25 cellular contexts compared by ENCODE assay signal in genomic region chr3:100102757-100103156, GRCh38. TPM values are rescaled to one million over a fixed set of nuclear protein-coding genes. Genes with fewer than 3 reads are reported as not detected.
DNase-seq lines count a peak whose midpoint lies in the region; ATAC-seq and TF ChIP-seq lines count a peak whose summit lies in the region.
"Had no signal": no experiment of that assay in that cellular context is flagged by ENCODE, and none has a peak within 500 bp of the region (broad histone marks: within the 10 kb centered on the region; RNA-seq: fewer than 3 reads in every experiment).

No MANE protein-coding gene starts in this region.

- CTCF ChIA-PET in activated naive CD4-positive, alpha-beta T cell treated with anti-CD3 and anti-CD28 coated beads, Interleukin-2, amount 10 ng/mL, durations not matched to agents 7 days and 5 days (lab: Charles Lee), result no interaction called here

- H3K27me3 ChIP-seq in Karpas-422 (ENCODE audit: low read length) (no peaks in the 10 kb centered on the region), gastroesophageal sphincter (no peaks in the 10 kb centered on the region), skeletal muscle tissue (ENCODE audit: control insufficient read depth in 3 of 3, insufficient read depth in 3 of 3, low read length in 3 of 3) (no peaks in the 10 kb centered on the region)
- H3K27me3 ChIP-seq: adrenal gland, vagina had no signal

- peak overlapping the region; percentile 56 for H3K4me2 ChIP-seq in Karpas-422 (ENCODE audit: low read depth, low read length, poor library complexity, severe bottlenecking)

- H3K9me2 ChIP-seq in Karpas-422 (replicated peaks; ENCODE audit: insufficient read depth, low read length), result no peaks in the 10 kb centered on the region

- H3K27ac ChIP-seq in Karpas-422 (ENCODE audit: low read length) (peak overlapping the region; percentile 75; the same call in 1 of the 2 replicates), gastroesophageal sphincter (peak overlapping the region in 3 of 4 donors; percentile 42 to 65 (median 58)), skeletal muscle tissue (ENCODE audit: low read depth, low read length) (peak overlapping the region; percentile 90)
- H3K27ac ChIP-seq: adrenal gland, prostate gland, vagina had no signal

- no peak for ATAC-seq in gastroesophageal sphincter
- ATAC-seq in HG03135 (IDR thresholded peaks at IDR 0.05; ENCODE audit: unreplicated experiment), result no peak
- no peak for ATAC-seq in GM21381 (IDR thresholded peaks at IDR 0.05; ENCODE audit: unreplicated experiment)

- H3K4me3 ChIP-seq in Karpas-422 (ENCODE audit: low read length), result no peak overlapping the region
- H3K4me3 ChIP-seq in gastroesophageal sphincter, result no peak overlapping the region
- H3K4me3 ChIP-seq in skeletal muscle tissue (ENCODE audit: low read length in 3 of 3), result peak overlapping the region in 2 of 3 donors; percentile 31 to 37
- H3K4me3 ChIP-seq: adrenal gland, prostate gland, vagina had no signal

- no peaks in the 10 kb centered on the region for H3K79me2 ChIP-seq in Karpas-422 (ENCODE audit: low read length)

- peaks cover 1% of the 10 kb centered on the region for H3K9me3 Mint-ChIP-seq in activated naive CD4-positive, alpha-beta T cell treated with anti-CD3 and anti-CD28 coated beads, Interleukin-2, amount 10 ng/mL, durations not matched to agents 7 days and 5 days

- H4K20me1 ChIP-seq in Karpas-422 (ENCODE audit: insufficient read depth, low read depth, low read length), result no peaks in the 10 kb centered on the region

- TF ChIP-seq EP300 in gastroesophageal sphincter (IDR thresholded peaks at IDR 0.05), result no peak

- H3K36me3 ChIP-seq in Karpas-422 (ENCODE audit: insufficient read depth, low read length) (no peaks in the 10 kb centered on the region), gastroesophageal sphincter (no peaks in the 10 kb centered on the region), skeletal muscle tissue (ENCODE audit: control insufficient read depth in 3 of 3, insufficient read depth in 3 of 3, low read length in 3 of 3) (peaks cover 0 to 2% (median 0%) of the 10 kb centered on the region in 3 donors)
- H3K36me3 ChIP-seq: adrenal gland, prostate gland, vagina had no signal

- peaks cover 28% of the 10 kb centered on the region for H3K4me1 Mint-ChIP-seq in activated naive CD4-positive, alpha-beta T cell treated with anti-CD3 and anti-CD28 coated beads, Interleukin-2, amount 10 ng/mL, durations not matched to agents 7 days and 5 days

- DNase-seq in activated naive CD4-positive, alpha-beta T cell treated with anti-CD3 and anti-CD28 coated beads, Interleukin-2, amount 10 ng/mL, durations not matched to agents 7 days and 5 days, result no peak
- DNase-seq in activated naive CD4-positive, alpha-beta T cell (lab: John Stamatoyannopoulos, UW), result no peak
- DNase-seq in Karpas-422 (no peak), NCI-H1105 treated with DMSO at 0.1 percent for 48 hours (lab: John Stamatoyannopoulos, UW) (no peak)
- DNase-seq: ACHN; activated CD4-positive, alpha-beta memory T cell treated with anti-CD3 and anti-CD28 coated beads for 36 hours; activated effector memory CD4-positive, alpha-beta T cell treated with anti-CD3 and anti-CD28 coated beads, Interleukin-2, amount 50 U/mL, for 16 hours; adrenal gland; C1 segment of cervical spinal cord; Calu3; cortex of kidney; H7; NCI-H1105; NCI-H2029; NCI-H226; NCI-H82; SHP77 treated with DMSO at 0.1 percent for 48 hours; small intestine; stimulated activated CD4-positive, alpha-beta T cell treated with anti-CD3 and anti-CD28 coated beads, Interleukin-1b, Interleukin-23, amount 100 ng/mL, for 48 hours had no signal

- TF ChIP-seq POLR2A in gastroesophageal sphincter (IDR thresholded peaks at IDR 0.05), result no peak

- H3K9ac ChIP-seq in Karpas-422 (ENCODE audit: low read length) (peak overlapping the region; percentile 36; the same call in 1 of the 2 replicates), skeletal muscle tissue (ENCODE audit: low read depth in 1 of 3, low read length in 3 of 3) (peak overlapping the region in 2 of 3 donors; percentile 24 to 63)

- no peak overlapping the region for H2AFZ ChIP-seq in Karpas-422 (ENCODE audit: low read length)

- H3K36me3 Mint-ChIP-seq in activated naive CD4-positive, alpha-beta T cell treated with anti-CD3 and anti-CD28 coated beads, Interleukin-2, amount 10 ng/mL, durations not matched to agents 7 days and 5 days, result peaks cover 19% of the 10 kb centered on the region

- H3K4me3 Mint-ChIP-seq in activated naive CD4-positive, alpha-beta T cell treated with anti-CD3 and anti-CD28 coated beads, Interleukin-2, amount 10 ng/mL, durations not matched to agents 7 days and 5 days, result no peak overlapping the region
- H3K4me3 Mint-ChIP-seq: activated CD4-positive, alpha-beta memory T cell treated with anti-CD3 and anti-CD28 coated beads for 36 hours had no signal

- H3K27me3 Mint-ChIP-seq in activated naive CD4-positive, alpha-beta T cell treated with anti-CD3 and anti-CD28 coated beads, Interleukin-2, amount 10 ng/mL, durations not matched to agents 7 days and 5 days, result no peaks in the 10 kb centered on the region
- H3K27me3 Mint-ChIP-seq: activated CD4-positive, alpha-beta memory T cell treated with anti-CD3 and anti-CD28 coated beads for 36 hours had no signal

- H3K9me3 ChIP-seq in Karpas-422 (ENCODE audit: low read length) (no peaks in the 10 kb centered on the region), gastroesophageal sphincter (no peaks in the 10 kb centered on the region), skeletal muscle tissue (ENCODE audit: control insufficient read depth in 3 of 3, low read length in 3 of 3) (no peaks in the 10 kb centered on the region)
- H3K9me3 ChIP-seq: adrenal gland, prostate gland, vagina had no signal

- no peak for TF ChIP-seq CTCF in gastroesophageal sphincter (IDR thresholded peaks at IDR 0.05)

- peak overlapping the region; percentile 50 for H3K27ac Mint-ChIP-seq in activated naive CD4-positive, alpha-beta T cell treated with anti-CD3 and anti-CD28 coated beads, Interleukin-2, amount 10 ng/mL, durations not matched to agents 7 days and 5 days
- H3K27ac Mint-ChIP-seq: activated CD4-positive, alpha-beta memory T cell treated with anti-CD3 and anti-CD28 coated beads for 36 hours had no signal

- peaks cover 45% of the 10 kb centered on the region for H3K4me1 ChIP-seq in Karpas-422 (ENCODE audit: low read length)
- peaks cover 31 to 76% (median 41%) of the 10 kb centered on the region in 3 donors for H3K4me1 ChIP-seq in gastroesophageal sphincter
- H3K4me1 ChIP-seq in skeletal muscle tissue (ENCODE audit: control insufficient read depth in 3 of 3, insufficient read depth in 3 of 3, low read length in 3 of 3), result peaks cover 69 to 74% (median 70%) of the 10 kb centered on the region in 3 donors

- WGBS in gastroesophageal sphincter (ENCODE audit: low coverage in 1 of 2), 2 donors, result 33% methylated on average over 1 of the region's 1 CpG

RNA-seq across cellular contexts. Expression of gene FILIP1L, which starts 11.5 kb away (rescaled TPM):
- 0.37 and 0.43 TPM in 2 replicates for total RNA-seq in Karpas-422 (2014; rRNA removed; shearing (Covaris generic); ENCODE audit: low replicate concordance)
- total RNA-seq in gastroesophageal sphincter (100 to 1,000 TPM; 113 to 149 (median 122) TPM), skeletal muscle tissue (29.2 TPM)

Comparison
In these comparisons a context has a peak if more than half of its experiments do, and no peak if none do; other contexts are left out.
1. H3K4me3 ChIP-seq: peak in skeletal muscle tissue (2 of 3); none in Karpas-422 (single experiment) and gastroesophageal sphincter (0 of 2).
2. RNA of gene FILIP1L, which starts 11.5 kb away (total RNA-seq): 113 to 149 TPM in gastroesophageal sphincter and 29.2 TPM in skeletal muscle tissue (single experiment); 0.37 to 0.43 TPM in Karpas-422; every median in the first group is over 10 times any median in the second.
3. Peak in every context shown above with its lines, with median percentiles within 50 percentile points of each other: H3K27ac ChIP-seq.